1 cellular context compared by ENCODE assay signal in the genomic region with DNA sequence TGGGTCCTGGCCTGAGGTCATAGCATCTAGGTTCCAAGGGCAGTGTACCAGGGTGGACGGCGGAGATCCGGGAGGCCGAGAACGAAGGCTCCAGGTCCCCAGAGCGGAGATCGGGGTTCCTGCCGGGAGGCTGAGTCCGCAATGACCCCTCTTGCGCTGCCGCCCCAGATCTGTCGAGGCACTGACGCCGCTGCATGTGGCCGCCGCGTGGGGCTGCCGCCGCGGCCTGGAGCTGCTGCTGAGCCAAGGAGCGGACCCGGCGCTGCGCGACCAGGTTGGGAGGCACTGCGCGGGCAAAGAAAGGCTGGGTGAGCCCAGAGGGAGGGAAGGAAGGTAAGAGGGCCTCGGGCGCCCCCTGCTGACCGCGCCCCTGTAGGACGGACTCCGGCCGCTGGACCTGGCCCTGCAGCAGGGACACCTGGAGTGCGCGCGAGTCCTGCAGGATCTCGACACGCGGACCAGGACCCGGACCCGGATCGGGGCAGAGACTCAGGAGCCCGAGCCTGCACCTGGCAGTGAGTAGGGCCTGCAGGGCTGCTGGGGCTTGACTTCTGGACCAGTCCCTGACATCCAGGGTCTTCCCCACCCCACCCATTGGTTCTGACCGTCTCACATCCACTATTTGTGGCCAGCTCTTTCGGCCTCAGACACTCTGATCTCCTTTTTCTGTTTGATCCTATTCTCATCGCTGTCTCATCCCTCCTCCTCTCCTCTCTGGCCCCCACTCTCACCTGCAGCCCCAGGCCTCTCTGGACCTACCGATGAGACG.
TF ChIP-seq lines count a peak whose summit lies in the region.

No MANE protein-coding gene starts in this region.

TF ChIP-seq in GM12878, 131 proteins besides CTCF, POLR2A, EP300 and RAD21 (continued from another document):
- TF ChIP-seq SPI1 (IDR thresholded peaks at IDR 0.05; ENCODE audit: borderline replicate concordance, insufficient read depth, low read depth, low read length): no peak
- TF ChIP-seq TCF7 (IDR thresholded peaks at IDR 0.05; ENCODE audit: borderline replicate concordance): no peak
- TF ChIP-seq CHD2 (IDR thresholded peaks at IDR 0.05; ENCODE audit: borderline replicate concordance, low read depth, low read length): no peak
- no peak for TF ChIP-seq HDAC6 (IDR thresholded peaks at IDR 0.05; ENCODE audit: unreplicated experiment)
- peak; percentile 25 for TF ChIP-seq RELA (IDR thresholded peaks at IDR 0.05; ENCODE audit: borderline replicate concordance, partially characterized antibody)
- TF ChIP-seq NR2C1 (IDR thresholded peaks at IDR 0.05): no peak
- no peak for TF ChIP-seq NFYA (IDR thresholded peaks at IDR 0.05; ENCODE audit: borderline replicate concordance, low read depth, low read length)
- TF ChIP-seq FOXM1 (IDR thresholded peaks at IDR 0.05; ENCODE audit: low read depth, low read length): no peak
- no peak for TF ChIP-seq CHD1 (IDR thresholded peaks at IDR 0.05; ENCODE audit: low read depth, low read length)
- 0 out of 2 replicates have a peak, but pooled peaks have one; percentile 14 for TF ChIP-seq IRF4 (IDR thresholded peaks at IDR 0.05; ENCODE audit: low read depth, low read length)
- no peak for TF ChIP-seq MTA2 (IDR thresholded peaks at IDR 0.05; ENCODE audit: low read depth)
- TF ChIP-seq, protein P1, sequence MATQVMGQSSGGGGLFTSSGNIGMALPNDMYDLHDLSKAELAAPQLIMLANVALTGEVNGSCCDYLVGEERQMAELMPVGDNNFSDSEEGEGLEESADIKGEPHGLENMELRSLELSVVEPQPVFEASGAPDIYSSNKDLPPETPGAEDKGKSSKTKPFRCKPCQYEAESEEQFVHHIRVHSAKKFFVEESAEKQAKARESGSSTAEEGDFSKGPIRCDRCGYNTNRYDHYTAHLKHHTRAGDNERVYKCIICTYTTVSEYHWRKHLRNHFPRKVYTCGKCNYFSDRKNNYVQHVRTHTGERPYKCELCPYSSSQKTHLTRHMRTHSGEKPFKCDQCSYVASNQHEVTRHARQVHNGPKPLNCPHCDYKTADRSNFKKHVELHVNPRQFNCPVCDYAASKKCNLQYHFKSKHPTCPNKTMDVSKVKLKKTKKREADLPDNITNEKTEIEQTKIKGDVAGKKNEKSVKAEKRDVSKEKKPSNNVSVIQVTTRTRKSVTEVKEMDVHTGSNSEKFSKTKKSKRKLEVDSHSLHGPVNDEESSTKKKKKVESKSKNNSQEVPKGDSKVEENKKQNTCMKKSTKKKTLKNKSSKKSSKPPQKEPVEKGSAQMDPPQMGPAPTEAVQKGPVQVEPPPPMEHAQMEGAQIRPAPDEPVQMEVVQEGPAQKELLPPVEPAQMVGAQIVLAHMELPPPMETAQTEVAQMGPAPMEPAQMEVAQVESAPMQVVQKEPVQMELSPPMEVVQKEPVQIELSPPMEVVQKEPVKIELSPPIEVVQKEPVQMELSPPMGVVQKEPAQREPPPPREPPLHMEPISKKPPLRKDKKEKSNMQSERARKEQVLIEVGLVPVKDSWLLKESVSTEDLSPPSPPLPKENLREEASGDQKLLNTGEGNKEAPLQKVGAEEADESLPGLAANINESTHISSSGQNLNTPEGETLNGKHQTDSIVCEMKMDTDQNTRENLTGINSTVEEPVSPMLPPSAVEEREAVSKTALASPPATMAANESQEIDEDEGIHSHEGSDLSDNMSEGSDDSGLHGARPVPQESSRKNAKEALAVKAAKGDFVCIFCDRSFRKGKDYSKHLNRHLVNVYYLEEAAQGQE (IDR thresholded peaks at IDR 0.05; ENCODE audit: low read depth, low read length): no peak
- TF ChIP-seq KLF5 (IDR thresholded peaks at IDR 0.05; ENCODE audit: partially characterized antibody): no peak
- TF ChIP-seq BMI1 (IDR thresholded peaks at IDR 0.05; ENCODE audit: borderline replicate concordance): no peak
- no peak for TF ChIP-seq RFX5 (IDR thresholded peaks at IDR 0.05; ENCODE audit: low read depth, low read length)
- TF ChIP-seq ZNF207 (IDR thresholded peaks at IDR 0.05; ENCODE audit: borderline replicate concordance): no peak
- peak; percentile 92; the same call in 1 of the 2 replicates for TF ChIP-seq SMARCA5 (IDR thresholded peaks at IDR 0.05)
- no peak for TF ChIP-seq EZH2 (IDR thresholded peaks at IDR 0.05; ENCODE audit: borderline replicate concordance, control insufficient read depth, low read depth, low read length)
- TF ChIP-seq RB1 (IDR thresholded peaks at IDR 0.05; ENCODE audit: borderline replicate concordance): peak; percentile 90; the same call in 1 of the 2 replicates
- peak; percentile 49; the same call in 1 of the 2 replicates for TF ChIP-seq NBN (IDR thresholded peaks at IDR 0.05)
- TF ChIP-seq MEF2A (IDR thresholded peaks at IDR 0.05; ENCODE audit: insufficient read depth, low read depth, low read length): no peak
- peak; percentile 84 for TF ChIP-seq GATAD2B (conservative IDR thresholded peaks at IDR 0.05; ENCODE audit: low read depth)
- no peak for TF ChIP-seq JUNB (IDR thresholded peaks at IDR 0.05)
- TF ChIP-seq MEF2B (IDR thresholded peaks at IDR 0.05; ENCODE audit: partially characterized antibody, poor library complexity, severe bottlenecking): no peak
- TF ChIP-seq SRF (IDR thresholded peaks at IDR 0.05; ENCODE audit: low read depth in 2 of 2, low read length in 2 of 2): no peak
- TF ChIP-seq EGR1 (IDR thresholded peaks at IDR 0.05; ENCODE audit: borderline replicate concordance in 1 of 2, low read depth in 2 of 2, low read length in 2 of 2): no peak
- 0 out of 2 replicates have a peak, but pooled peaks have one; percentile 64 for TF ChIP-seq YY1 (IDR thresholded peaks at IDR 0.05; ENCODE audit: low read depth, low read length)
- 0 out of 3 replicates have a peak, but pooled peaks have one; percentile 11 for TF ChIP-seq POU2F2 (IDR thresholded peaks at IDR 0.05; ENCODE audit: borderline replicate concordance, low read depth, low read length)
- TF ChIP-seq ZSCAN29 (IDR thresholded peaks at IDR 0.05): no peak
- no peak for TF ChIP-seq RAD51 (IDR thresholded peaks at IDR 0.05)
- TF ChIP-seq ESRRA (IDR thresholded peaks at IDR 0.05; ENCODE audit: low read length): no peak
- TF ChIP-seq CREB1 (IDR thresholded peaks at IDR 0.05; ENCODE audit: low read depth): no peak
- no peak for TF ChIP-seq MYC (IDR thresholded peaks at IDR 0.05; ENCODE audit: insufficient read depth, insufficient read length, insufficient replicate concordance, low read length, severe bottlenecking)
- no peak for TF ChIP-seq SREBF1 (IDR thresholded peaks at IDR 0.05; ENCODE audit: low read length)
- peak; percentile 25 for TF ChIP-seq SP1 (IDR thresholded peaks at IDR 0.05; ENCODE audit: low read depth, low read length)
- TF ChIP-seq KAT2A (conservative IDR thresholded peaks at IDR 0.05; ENCODE audit: control insufficient read depth, low read depth, low read length): no peak
- TF ChIP-seq, protein P2, sequence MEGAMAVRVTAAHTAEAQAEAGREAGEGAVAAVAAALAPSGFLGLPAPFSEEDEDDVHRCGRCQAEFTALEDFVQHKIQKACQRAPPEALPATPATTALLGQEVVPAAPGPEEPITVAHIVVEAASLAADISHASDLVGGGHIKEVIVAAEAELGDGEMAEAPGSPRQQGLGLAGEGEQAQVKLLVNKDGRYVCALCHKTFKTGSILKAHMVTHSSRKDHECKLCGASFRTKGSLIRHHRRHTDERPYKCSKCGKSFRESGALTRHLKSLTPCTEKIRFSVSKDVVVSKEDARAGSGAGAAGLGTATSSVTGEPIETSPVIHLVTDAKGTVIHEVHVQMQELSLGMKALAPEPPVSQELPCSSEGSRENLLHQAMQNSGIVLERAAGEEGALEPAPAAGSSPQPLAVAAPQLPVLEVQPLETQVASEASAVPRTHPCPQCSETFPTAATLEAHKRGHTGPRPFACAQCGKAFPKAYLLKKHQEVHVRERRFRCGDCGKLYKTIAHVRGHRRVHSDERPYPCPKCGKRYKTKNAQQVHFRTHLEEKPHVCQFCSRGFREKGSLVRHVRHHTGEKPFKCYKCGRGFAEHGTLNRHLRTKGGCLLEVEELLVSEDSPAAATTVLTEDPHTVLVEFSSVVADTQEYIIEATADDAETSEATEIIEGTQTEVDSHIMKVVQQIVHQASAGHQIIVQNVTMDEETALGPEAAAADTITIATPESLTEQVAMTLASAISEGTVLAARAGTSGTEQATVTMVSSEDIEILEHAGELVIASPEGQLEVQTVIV (IDR thresholded peaks at IDR 0.05; ENCODE audit: borderline replicate concordance, partially characterized antibody): no peak
- TF ChIP-seq ZNF217 (IDR thresholded peaks at IDR 0.05): peak; percentile 61; the same call in 1 of the 2 replicates
- TF ChIP-seq LARP7 (IDR thresholded peaks at IDR 0.05): peak; percentile 81; the same call in 1 of the 2 replicates
- peak; percentile 65 for TF ChIP-seq NR2F1 (conservative IDR thresholded peaks at IDR 0.05)
